In the genomic region with DNA sequence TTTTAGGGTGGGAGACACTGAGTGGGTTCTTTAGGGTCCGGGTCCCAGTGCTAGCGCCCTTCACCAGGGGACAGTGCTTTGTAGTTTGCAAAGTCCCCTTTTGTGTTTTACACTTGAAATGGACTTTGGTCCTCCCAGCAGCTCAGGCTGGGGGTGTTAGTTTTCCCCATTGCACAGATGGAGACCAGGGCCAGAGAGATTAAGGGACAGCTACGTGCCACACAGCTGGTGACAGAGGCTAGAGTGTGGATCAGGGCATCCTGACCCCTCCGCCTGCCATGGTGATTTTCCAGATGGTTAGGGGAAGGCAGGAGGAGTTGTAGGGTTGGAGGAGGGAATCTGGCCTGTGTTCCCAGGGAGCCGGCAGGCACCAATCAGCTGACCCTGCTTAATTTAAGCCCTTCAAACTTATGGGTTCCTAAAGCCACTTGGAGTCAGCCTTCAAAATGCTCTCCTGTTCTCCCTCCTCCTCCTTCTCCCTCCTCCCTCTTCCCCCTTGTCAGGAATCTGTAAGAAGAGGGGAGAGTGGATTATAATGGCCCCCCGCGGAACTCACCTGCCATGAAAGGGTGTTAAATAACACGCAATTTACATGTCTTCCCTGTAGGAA, we compare ENCODE assay signal across 17 cellular contexts. TPM values are rescaled to one million over a fixed set of nuclear protein-coding genes. Genes with fewer than 3 reads are reported as not detected.
"Had no signal": no experiment of that assay in that cellular context is flagged by ENCODE, and none has a peak within 500 bp of the region (broad histone marks: within the 10 kb centered on the region; RNA-seq: fewer than 3 reads in every experiment).

No MANE protein-coding gene starts in this region.

- H3K4me1 ChIP-seq: right atrium auricular region, vagina had no signal

- H3K4me3 ChIP-seq: coronary artery, esophagus squamous epithelium, right atrium auricular region, skin epidermis, tibial nerve, vagina had no signal

- H3K27ac ChIP-seq: brain microvascular endothelial cell, coronary artery, esophagus squamous epithelium, right atrium auricular region, skin epidermis, tibial nerve, vagina, VCaP had no signal

- H3K27me3 ChIP-seq: right atrium auricular region, vagina had no signal

- H3K36me3 ChIP-seq: brain microvascular endothelial cell, esophagus squamous epithelium, right atrium auricular region, tibial nerve, vagina had no signal

- H3K9me3 ChIP-seq: esophagus squamous epithelium, right atrium auricular region, vagina had no signal

- DNase-seq: activated CD4-positive, alpha-beta memory T cell treated with anti-CD3 and anti-CD28 coated beads, Interleukin-2, amount 10 ng/mL, durations not matched to agents 7 days and 5 days; activated CD4-positive, alpha-beta T cell treated with anti-CD3 and anti-CD28 coated beads for 4 hours; activated T-cell treated with anti-CD3 and anti-CD28 coated beads, Interleukin-2, amount 50 U/mL, for 24 hours; amniotic stem cell; brain microvascular endothelial cell; esophagus squamous epithelium; naive B cell; stimulated activated CD4-positive, alpha-beta T cell treated with anti-CD3 and anti-CD28 coated beads, Interleukin-15, amount 100 ng/mL, for 24 hours; stimulated activated CD4-positive, alpha-beta T cell treated with anti-CD3 and anti-CD28 coated beads, Interleukin-4, amount 100 ng/mL, for 1 hour; stimulated activated naive B cell treated with anti-CD40 and anti-IgM and Interleukin-4, amounts not matched to agents 10 μg/mL and 1 μg/mL and 100 μg/mL, for 72 hours had no signal

RNA-seq across cellular contexts. Expression of gene MPPED1, which starts 22.5 kb away (rescaled TPM):
- polyA plus RNA-seq: endothelial cell of umbilical vein had no signal
